12 cellular contexts compared by ENCODE assay signal in genomic region chr1:99672500-99673213, GRCh38. TPM values are rescaled to one million over a fixed set of nuclear protein-coding genes. Genes with fewer than 3 reads are reported as not detected.
DNase-seq lines count a peak whose midpoint lies in the region; ATAC-seq, FAIRE-seq and TF ChIP-seq lines count a peak whose summit lies in the region.
"Had no signal": no experiment of that assay in that cellular context is flagged by ENCODE, and none has a peak within 500 bp of the region (broad histone marks: within the 10 kb centered on the region; RNA-seq: fewer than 3 reads in every experiment).

No MANE protein-coding gene starts in this region.

- intact Hi-C loops in esophagus muscularis mucosa (cut with DNase I) (no loop called here), kidney (cut with DNase I) (no loop called here)

- WGBS in esophagus muscularis mucosa, result 41% methylated on average over 6 of the region's 6 CpGs

- H3K36me3 ChIP-seq in esophagus muscularis mucosa, result peaks cover 0 to 92% (median 12%) of the 10 kb centered on the region in 4 donors
- H3K36me3 ChIP-seq in kidney (ENCODE audit: control insufficient read depth in 1 of 2, insufficient read depth in 2 of 2, low read length in 2 of 2), result no peaks in the 10 kb centered on the region
- peaks cover 8 to 32% (median 13%) of the 10 kb centered on the region in 3 donors for H3K36me3 ChIP-seq in skeletal muscle tissue (ENCODE audit: control insufficient read depth in 3 of 3, insufficient read depth in 3 of 3, low read length in 3 of 3)
- H3K36me3 ChIP-seq: neutrophil had no signal

- TF ChIP-seq CTCF in esophagus muscularis mucosa (IDR thresholded peaks at IDR 0.05), result no peak
- TF ChIP-seq CTCF in kidney (IDR thresholded peaks at IDR 0.05; ENCODE audit: borderline replicate concordance, extremely low read depth, insufficient read depth), result no peak

- H3K27ac ChIP-seq in esophagus muscularis mucosa (replicated peaks in 1 of 4) (peak overlapping the region in 3 of 4 donors; percentile 4 to 42 (median 23)), kidney (ENCODE audit: low read depth in 2 of 2, low read length in 2 of 2) (peak overlapping the region; percentile 36 to 70), skeletal muscle tissue (ENCODE audit: low read depth, low read length) (peak overlapping the region; percentile 86)
- H3K27ac ChIP-seq: C4-2B, neutrophil had no signal

- no peak overlapping the region for H3K4me3 Mint-ChIP-seq in T-helper 17 cell

- FAIRE-seq in kidney (lab: Jason Lieb, UNC), result no peak
- FAIRE-seq: GM12892 had no signal

- TF ChIP-seq EP300 in esophagus muscularis mucosa (IDR thresholded peaks at IDR 0.05), result no peak

- no peak for ATAC-seq in T-helper 17 cell
- no peak for ATAC-seq in HG02840 (IDR thresholded peaks at IDR 0.05; ENCODE audit: low FRiP score, unreplicated experiment)

- no peak for TF ChIP-seq POLR2A in esophagus muscularis mucosa (IDR thresholded peaks at IDR 0.05; ENCODE audit: low read depth)

- DNase-seq in LHCN-M2 (ENCODE audit: low read depth) (peak; percentile 76), esophagus muscularis mucosa (ENCODE audit: extremely low spot score) (no peak), kidney (no peak), dedifferentiated amniotic fluid mesenchymal stem cell (ENCODE audit: extremely low spot score) (no peak), T-helper 17 cell (no peak)

- no peaks in the 10 kb centered on the region for H3K4me1 Mint-ChIP-seq in T-helper 17 cell

- no peak overlapping the region for H3K27ac Mint-ChIP-seq in T-helper 17 cell
- H3K27ac Mint-ChIP-seq: activated T-helper 2 cell treated with anti-CD3 and anti-CD28 coated beads, Interferon-gamma antibody, Interleukin-2, Interleukin-4, amounts not matched to agents 10 μg/mL and 5 μg/mL and 100 μg/mL, durations not matched to agents 14 hours and 24 hours and 36 hours had no signal

- H3K4me1 ChIP-seq in esophagus muscularis mucosa (peaks cover 38 to 67% (median 41%) of the 10 kb centered on the region in 4 donors), kidney (ENCODE audit: control insufficient read depth in 1 of 2, insufficient read depth in 1 of 2, low read depth in 1 of 2, low read length in 2 of 2) (peaks cover 0 to 10% of the 10 kb centered on the region in 2 donors), skeletal muscle tissue (ENCODE audit: control insufficient read depth in 3 of 3, insufficient read depth in 3 of 3, low read length in 3 of 3) (peaks cover 64 to 85% (median 72%) of the 10 kb centered on the region in 3 donors)

- H3K27me3 Mint-ChIP-seq in T-helper 17 cell, result peaks cover 49% of the 10 kb centered on the region

- no peaks in the 10 kb centered on the region for H3K27me3 ChIP-seq in esophagus muscularis mucosa
- no peaks in the 10 kb centered on the region for H3K27me3 ChIP-seq in skeletal muscle tissue (ENCODE audit: control insufficient read depth in 3 of 3, insufficient read depth in 3 of 3, low read length in 3 of 3)
- H3K27me3 ChIP-seq: neutrophil had no signal

- H3K4me3 ChIP-seq in esophagus muscularis mucosa, result no peak overlapping the region
- H3K4me3 ChIP-seq in kidney (ENCODE audit: low read length in 2 of 2), result no peak overlapping the region
- H3K4me3 ChIP-seq in skeletal muscle tissue (ENCODE audit: low read length in 3 of 3), result peak overlapping the region; percentile 19 to 45 (median 23)
- H3K4me3 ChIP-seq: lung had no signal

- no peaks in the 10 kb centered on the region for H3K9me3 ChIP-seq in esophagus muscularis mucosa
- H3K9me3 ChIP-seq in kidney (ENCODE audit: control insufficient read depth in 1 of 2, low read length in 2 of 2), result no peaks in the 10 kb centered on the region
- H3K9me3 ChIP-seq in skeletal muscle tissue (ENCODE audit: control insufficient read depth in 3 of 3, low read length in 3 of 3), result no peaks in the 10 kb centered on the region
- H3K9me3 ChIP-seq in T-helper 17 cell (ENCODE audit: control insufficient read depth, low read length, poor library complexity, severe bottlenecking), result no peaks in the 10 kb centered on the region
- H3K9me3 ChIP-seq: neutrophil had no signal

- peaks cover 3% of the 10 kb centered on the region for H3K36me3 Mint-ChIP-seq in T-helper 17 cell (ENCODE audit: low read depth)

- H3K9ac ChIP-seq in kidney (ENCODE audit: low read length in 2 of 2) (no peak overlapping the region), skeletal muscle tissue (ENCODE audit: low read depth in 1 of 3, low read length in 3 of 3) (peak overlapping the region; percentile 1 to 36 (median 35))

RNA-seq across cellular contexts. Expression of gene PALMD, which starts 26.7 kb away (rescaled TPM):
- 56.5 and 75.1 TPM in 2 replicates for total RNA-seq in LHCN-M2 (2014; rRNA removed)
- polyA plus RNA-seq in LHCN-M2 (2012), result 15.7 TPM
- total RNA-seq in esophagus muscularis mucosa, result 10 to 100 TPM; 15.4 to 33.0 (median 27.5) TPM
- 25.2 TPM for total RNA-seq in kidney
- polyA plus RNA-seq in kidney (ENCODE audit: insufficient read depth, low read depth, low replicate concordance), result 10.1 TPM
- 46.4 TPM for total RNA-seq in skeletal muscle tissue
- not detected for total RNA-seq in T-helper 17 cell
- total RNA-seq: activated T-helper 2 cell treated with anti-CD3 and anti-CD28 coated beads, Interferon-gamma antibody, Interleukin-2, Interleukin-4, amounts not matched to agents 10 μg/mL and 5 μg/mL and 100 μg/mL, durations not matched to agents 14 hours and 24 hours and 36 hours had no signal

Comparison
In these comparisons a context has a peak if more than half of its experiments do, and no peak if none do; other contexts are left out.
1. H3K27ac ChIP-seq: peak in every context shown above with its lines; median percentile 86 in skeletal muscle tissue; 53 in kidney; 23 in esophagus muscularis mucosa.
2. H3K4me3 ChIP-seq: peak in skeletal muscle tissue (3 of 3); none in esophagus muscularis mucosa (0 of 4) and kidney (0 of 2).
3. H3K9ac ChIP-seq: peak in skeletal muscle tissue (3 of 3); none in kidney (0 of 2).
4. RNA of gene PALMD, which starts 26.7 kb away (total RNA-seq): 56.5 to 75.1 TPM in LHCN-M2, 46.4 TPM in skeletal muscle tissue (single experiment), 15.4 to 33.0 TPM in esophagus muscularis mucosa and 25.2 TPM in kidney (single experiment); not detected in T-helper 17 cell; every median in the first group is over 10 times any median in the second.